8 cellular contexts compared by ENCODE assay signal in the genomic region with DNA sequence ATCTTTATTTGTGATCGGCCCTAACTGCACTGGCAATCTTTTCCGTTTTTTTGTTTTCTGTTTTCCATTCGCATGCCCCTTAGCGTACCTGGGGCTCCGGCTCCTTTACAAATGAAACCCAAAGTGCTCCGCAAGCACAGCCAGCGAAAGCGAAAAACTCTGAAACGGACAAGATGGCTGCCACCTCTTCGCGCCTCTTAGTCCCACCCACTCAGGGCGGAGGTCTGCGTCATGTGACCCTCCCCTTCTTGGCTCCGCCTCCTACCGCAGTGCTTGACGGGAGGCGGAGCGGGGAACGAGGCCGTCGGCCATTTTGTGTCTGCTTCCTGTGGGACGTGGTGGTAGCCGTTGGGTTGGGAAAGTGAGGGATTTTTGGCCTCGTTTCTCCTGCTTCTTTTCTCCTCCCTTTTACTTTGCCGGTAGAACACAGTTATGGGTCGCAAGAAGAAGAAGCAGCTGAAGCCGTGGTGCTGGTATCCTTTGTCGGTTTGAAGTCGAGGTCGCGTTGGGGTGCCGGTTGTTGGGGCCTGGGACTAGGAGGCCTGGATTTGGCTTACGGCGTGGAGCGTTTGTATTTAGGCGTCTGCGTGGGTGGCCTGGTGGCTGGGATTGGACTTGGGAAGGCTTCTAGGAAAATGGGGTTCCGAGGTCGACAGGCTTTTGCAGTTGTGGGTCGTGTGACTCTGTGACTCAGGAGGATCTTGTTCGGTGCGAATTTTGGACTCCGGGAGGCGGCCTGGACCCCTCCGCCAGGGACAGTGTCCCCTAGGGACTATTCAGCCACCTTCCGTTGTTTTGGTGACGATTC. TPM values are rescaled to one million over a fixed set of nuclear protein-coding genes. Genes with fewer than 3 reads are reported as not detected.
DNase-seq lines count a peak whose midpoint lies in the region; ATAC-seq and TF ChIP-seq lines count a peak whose summit lies in the region.

Gene ZNF207 (plus strand): TSS at position 304 of the 808 bp plus-strand sequence. CDS start 129 bp downstream, at position 433.

- DNase-seq in NCI-H82 treated with DMSO at 0.1 percent for 48 hours (lab: John Stamatoyannopoulos, UW; ENCODE audit: unreplicated experiment) = peak; percentile 92
- peak; percentile 97 for DNase-seq in activated CD4-positive, alpha-beta memory T cell treated with anti-CD3 and anti-CD28 coated beads for 36 hours
- DNase-seq in dorsolateral prefrontal cortex = peak; percentile 89 to 95 (median 93)
- peak; percentile 96 for DNase-seq in stimulated activated CD4-positive, alpha-beta T cell treated with anti-CD3 and anti-CD28 coated beads, Interleukin-4, amount 100 ng/mL, for 24 hours

- H3K27ac ChIP-seq in C4-2B = peak within 1 kb of the TSS; percentile 94
- H3K27ac ChIP-seq in dorsolateral prefrontal cortex = peak within 1 kb of the TSS; percentile 76 to 99 (median 95)
- peak within 1 kb of the TSS; percentile 98 to 99 for H3K27ac ChIP-seq in liver (ENCODE audit: low read depth in 1 of 2, low read length in 2 of 2)

- peaks cover 25% of the 10 kb centered on the region for H3K4me1 Mint-ChIP-seq in activated CD4-positive, alpha-beta memory T cell treated with anti-CD3 and anti-CD28 coated beads for 36 hours (ENCODE audit: low read depth)

- peaks cover 44% of the 10 kb centered on the region for H3K36me3 Mint-ChIP-seq in activated CD4-positive, alpha-beta memory T cell treated with anti-CD3 and anti-CD28 coated beads for 36 hours

- H3K9me3 Mint-ChIP-seq in activated CD4-positive, alpha-beta memory T cell treated with anti-CD3 and anti-CD28 coated beads for 36 hours = no peaks in the 10 kb centered on the region

- TF ChIP-seq CTCF in C4-2B (conservative IDR thresholded peaks at IDR 0.05) (no peak), dorsolateral prefrontal cortex (IDR thresholded peaks at IDR 0.05 in 54 of 56, conservative IDR thresholded peaks at IDR 0.05 in 2 of 56; ENCODE audit: low read depth in 1 of 56, partially characterized antibody in 56 of 56) (peak in 25 of 56 donors; percentile 3 to 52 (median 29)), liver (IDR thresholded peaks at IDR 0.05; ENCODE audit: low read depth, low read length, missing input control) (no peak)

- peaks cover 2 to 13% (median 6%) of the 10 kb centered on the region in 4 donors for H3K36me3 ChIP-seq in liver (ENCODE audit: control insufficient read depth in 4 of 4, insufficient read depth in 3 of 4, low read depth in 1 of 4, low read length in 3 of 4)

- POLR2A ChIA-PET in activated CD4-positive, alpha-beta memory T cell treated with anti-CD3 and anti-CD28 coated beads for 36 hours (lab: Charles Lee) = interaction anchor here (0.6 to 2.0 kb wide), 4 partner anchors 8 to 137 kb away, joined by 3 to 10 read pairs (median 4); partner anchors contain the start of genes C17orf75, CDK5R1 and PSMD11

- TF ChIP-seq RAD21 in liver (IDR thresholded peaks at IDR 0.05) = no peak

- WGBS in liver = under 1% methylated on average over 47 of the region's 47 CpGs

- H3K27me3 ChIP-seq in dorsolateral prefrontal cortex (no peaks in the 10 kb centered on the region), liver (ENCODE audit: control insufficient read depth in 4 of 4, insufficient read depth in 4 of 4, low read length in 3 of 4) (no peaks in the 10 kb centered on the region)

- intact Hi-C loops in activated CD4-positive, alpha-beta memory T cell treated with anti-CD3 and anti-CD28 coated beads for 36 hours (cut with micrococcal nuclease) = loop anchor here (1.0 to 5.0 kb wide), 3 partner anchors 9 to 172 kb away; partner anchors contain the start of gene PSMD11
- intact Hi-C loops in dorsolateral prefrontal cortex (cut with DNase I) = loop anchor here (5.0 to 10.0 kb wide), 2 partner anchors 92 to 205 kb away; partner anchors contain the start of genes RHOT1 (in 2 of the 2) and PSMD11 (in 1 of the 2)

- H3K9ac ChIP-seq in liver (ENCODE audit: low read depth in 1 of 2, low read length in 2 of 2) = peak within 1 kb of the TSS; percentile 98 to 99

- ATAC-seq in GM19395 (IDR thresholded peaks at IDR 0.05; ENCODE audit: unreplicated experiment) (peak; percentile 85), HG03575 (IDR thresholded peaks at IDR 0.05; ENCODE audit: extremely low read depth, insufficient number of reproducible peaks, low FRiP score, unreplicated experiment) (peak; percentile 52)

- peak within 1 kb of the TSS; percentile 99 for H3K4me3 Mint-ChIP-seq in activated CD4-positive, alpha-beta memory T cell treated with anti-CD3 and anti-CD28 coated beads for 36 hours

- peaks cover 7 to 31% (median 14%) of the 10 kb centered on the region in 4 donors for H3K4me1 ChIP-seq in liver (ENCODE audit: control insufficient read depth in 4 of 4, insufficient read depth in 4 of 4, low read length in 3 of 4)

- H3K27me3 Mint-ChIP-seq in activated CD4-positive, alpha-beta memory T cell treated with anti-CD3 and anti-CD28 coated beads for 36 hours = no peaks in the 10 kb centered on the region

- no peaks in the 10 kb centered on the region for H3K9me3 ChIP-seq in liver (ENCODE audit: control insufficient read depth in 4 of 4, low read length in 3 of 4)

- H3K4me3 ChIP-seq in dorsolateral prefrontal cortex = peak within 1 kb of the TSS; percentile 59 to 99 (median 89)
- peak within 1 kb of the TSS; percentile 73 to 96 (median 95) for H3K4me3 ChIP-seq in liver (ENCODE audit: low read depth in 1 of 3, low read length in 3 of 3)

- H3K27ac Mint-ChIP-seq in activated CD4-positive, alpha-beta memory T cell treated with anti-CD3 and anti-CD28 coated beads for 36 hours = peak within 1 kb of the TSS; percentile 100

- CTCF ChIA-PET in activated CD4-positive, alpha-beta memory T cell treated with anti-CD3 and anti-CD28 coated beads for 36 hours (lab: Charles Lee) = interaction anchor here (0.6 to 1.8 kb wide), 7 partner anchors 9 to 212 kb away, joined by 3 to 10 read pairs (median 4); partner anchors contain the start of gene PSMD11

TF ChIP-seq in liver, 16 proteins besides CTCF, POLR2A, EP300 and RAD21 (continues in another document):
- TF ChIP-seq REST (IDR thresholded peaks at IDR 0.05) (no peak), FOXA2 (IDR thresholded peaks at IDR 0.05) (no peak), HNF4A (conservative IDR thresholded peaks at IDR 0.05) (peak in 1 of 2 donors; percentile 13), EGR1 (IDR thresholded peaks at IDR 0.05; ENCODE audit: low read depth in 2 of 2) (peak; percentile 65 to 67), HNF4G (IDR thresholded peaks at IDR 0.05) (no peak), MAX (IDR thresholded peaks at IDR 0.05) (peak; percentile 63), ZBTB33 (IDR thresholded peaks at IDR 0.05) (peak; percentile 23), SP1 (IDR thresholded peaks at IDR 0.05) (peak; percentile 59), FOXA1 (IDR thresholded peaks at IDR 0.05) (no peak), GABPA (IDR thresholded peaks at IDR 0.05 in 1 of 2, conservative IDR thresholded peaks at IDR 0.05 in 1 of 2) (peak in 1 of 2 donors; percentile 77), RXRA (IDR thresholded peaks at IDR 0.05) (peak in 1 of 2 donors; percentile 51), JUND (IDR thresholded peaks at IDR 0.05) (no peak)

RNA-seq across cellular contexts. Expression of gene ZNF207, which starts in this region (rescaled TPM):
- total RNA-seq in activated CD4-positive, alpha-beta memory T cell treated with anti-CD3 and anti-CD28 coated beads for 36 hours = 100 to 1,000 TPM; 192 to 209 TPM
- total RNA-seq in dorsolateral prefrontal cortex (100 to 1,000 TPM; 116 to 206 (median 155) TPM), liver (100 to 1,000 TPM in 1 of 2 donors, 10 to 100 TPM in 1; 74.0 to 142 TPM)
- 10 to 100 TPM; 38.3 to 39.6 TPM for polyA plus RNA-seq in liver

Comparison
In these comparisons a context has a peak if more than half of its experiments do, and no peak if none do; other contexts are left out.
1. Peak in every context shown above with its lines: DNase-seq, ATAC-seq, H3K4me3 ChIP-seq and H3K27ac ChIP-seq.